15 cellular contexts compared by ENCODE assay signal in the genomic region with DNA sequence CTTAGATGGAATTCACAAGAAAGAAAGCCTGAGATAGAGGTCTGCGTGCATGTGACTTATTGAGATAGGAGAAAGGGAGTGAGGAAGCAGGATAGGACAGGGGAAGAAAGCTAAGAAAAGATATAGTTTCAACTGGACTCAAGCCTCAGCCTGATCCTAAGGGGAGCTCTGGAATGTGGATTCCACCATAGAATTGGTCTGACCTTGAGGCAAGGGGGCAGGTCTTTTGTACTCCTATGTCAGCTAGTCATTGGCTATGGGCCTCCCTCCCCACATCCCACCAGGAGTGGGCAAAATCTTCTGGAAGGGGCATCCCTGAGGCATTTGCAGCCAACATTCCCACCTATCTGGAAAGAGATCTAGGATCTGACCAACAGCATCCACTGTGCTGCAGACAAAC.
DNase-seq lines count a peak whose midpoint lies in the region; ATAC-seq, FAIRE-seq and TF ChIP-seq lines count a peak whose summit lies in the region.
"Had no signal": no experiment of that assay in that cellular context is flagged by ENCODE, and none has a peak within 500 bp of the region (broad histone marks: within the 10 kb centered on the region; RNA-seq: fewer than 3 reads in every experiment).

No MANE protein-coding gene starts in this region.

- H3K36me3 Mint-ChIP-seq in GM23338 (ENCODE audit: low read depth), result no peaks in the 10 kb centered on the region; the same call in 2 of the 3 replicates
- no peaks in the 10 kb centered on the region for H3K36me3 Mint-ChIP-seq in WTC11
- H3K36me3 Mint-ChIP-seq: CD4-positive, alpha-beta memory T cell had no signal

- CTCF ChIA-PET in WTC11 (lab: Charles Lee), result interaction anchor here (1.0 to 3.2 kb wide), 7 partner anchors 53 to 323 kb away, joined by 3 to 20 read pairs (median 4); partner anchors contain the start of gene HSPB8

- no peak overlapping the region for H2AFZ ChIP-seq in GM23338

- H3K4me3 Mint-ChIP-seq in GM23338 (no peak overlapping the region), WTC11 (no peak overlapping the region)
- H3K4me3 Mint-ChIP-seq: CD4-positive, alpha-beta memory T cell had no signal

- TF ChIP-seq CTCF in GM23338 (conservative IDR thresholded peaks at IDR 0.05; ENCODE audit: low read depth in 2 of 2), result no peak
- TF ChIP-seq CTCF in WTC11 (IDR thresholded peaks at IDR 0.05), result no peak

- 0 out of 2 replicates have a peak, but pooled peaks cover 8% of the 10 kb centered on the region for H3F3A ChIP-seq in GM23338 (replicated peaks; ENCODE audit: low read depth)

- FAIRE-seq in frontal cortex (lab: Jason Lieb, UNC), result no peak
- FAIRE-seq: A549, G401.6, GM12892 had no signal

- H3K9me3 ChIP-seq in iPS-18a (ENCODE audit: control insufficient read depth, low read depth, low read length), result no peaks in the 10 kb centered on the region
- H3K9me3 ChIP-seq: A549, BE2C had no signal

- H3K27me3 ChIP-seq in GM23338 (ENCODE audit: insufficient read depth) (no peaks in the 10 kb centered on the region), iPS-18a (ENCODE audit: control insufficient read depth, insufficient read depth, low read length) (no peaks in the 10 kb centered on the region)
- H3K27me3 ChIP-seq: BE2C had no signal

- ATAC-seq in GM23338 (no peak), WTC11 (peak; percentile 36), GM19467 (IDR thresholded peaks at IDR 0.05; ENCODE audit: unreplicated experiment) (no peak), HG03571 (IDR thresholded peaks at IDR 0.05; ENCODE audit: unreplicated experiment) (no peak)
- ATAC-seq: A549 had no signal

- H3K4me1 ChIP-seq in GM23338 (ENCODE audit: insufficient read depth), result peaks cover 31% of the 10 kb centered on the region
- H3K4me1 ChIP-seq in iPS-18a (ENCODE audit: control insufficient read depth, low read depth, low read length), result peaks cover 49% of the 10 kb centered on the region
- H3K4me1 ChIP-seq: A549 had no signal

- 0 out of 2 replicates have a peak overlapping the region, but pooled peaks have one; percentile 6 for H3K4me2 ChIP-seq in GM23338
- H3K4me2 ChIP-seq: A549 had no signal

- peaks cover 46% of the 10 kb centered on the region for H3K4me1 Mint-ChIP-seq in GM23338
- peaks cover 66% of the 10 kb centered on the region for H3K4me1 Mint-ChIP-seq in WTC11
- H3K4me1 Mint-ChIP-seq: CD4-positive, alpha-beta memory T cell had no signal

- H4K20me1 ChIP-seq in GM23338 (replicated peaks; ENCODE audit: insufficient read depth), result no peaks in the 10 kb centered on the region

- peak overlapping the region; percentile 7; the same call in 1 of the 2 replicates for H3K27ac Mint-ChIP-seq in GM23338
- H3K27ac Mint-ChIP-seq in WTC11, result peak overlapping the region; percentile 57
- H3K27ac Mint-ChIP-seq: CD4-positive, alpha-beta memory T cell had no signal

- H3K4me3 ChIP-seq in GM23338 (no peak overlapping the region), iPS-18a (ENCODE audit: low read length) (no peak overlapping the region)
- H3K4me3 ChIP-seq: A549 had no signal

- peak; percentile 12 for DNase-seq in GM23338 (ENCODE audit: low spot score)
- DNase-seq in WTC11 (ENCODE audit: low spot score), result no peak
- DNase-seq in superior temporal gyrus (ENCODE audit: extremely low spot score), result no peak
- no peak for DNase-seq in frontal cortex (ENCODE audit: low spot score in 2 of 2)
- DNase-seq: BE2C; CD4-positive, alpha-beta memory T cell; DMS79; H7 had no signal

- H3K36me3 ChIP-seq in GM23338 (ENCODE audit: insufficient read depth) (no peaks in the 10 kb centered on the region), iPS-18a (ENCODE audit: control insufficient read depth, low read depth, low read length) (no peaks in the 10 kb centered on the region)
- H3K36me3 ChIP-seq: BE2C had no signal

- H3K9ac ChIP-seq in iPS-18a (ENCODE audit: low read length), result no peak overlapping the region

- no peaks in the 10 kb centered on the region for H3K79me2 ChIP-seq in GM23338 (replicated peaks; ENCODE audit: insufficient read depth)

- H3K27me3 Mint-ChIP-seq in GM23338 (ENCODE audit: insufficient read depth, low read depth, poor library complexity) (peaks cover 13% of the 10 kb centered on the region), WTC11 (ENCODE audit: low read depth) (peaks cover 3% of the 10 kb centered on the region)

- H3K27ac ChIP-seq in GM23338 (ENCODE audit: low read depth), result peak overlapping the region; percentile 48
- H3K27ac ChIP-seq in iPS-18a (ENCODE audit: low read length), result peak overlapping the region; percentile 60
- H3K27ac ChIP-seq: A549, C4-2B had no signal

- H3K9me3 Mint-ChIP-seq in GM23338 (no peaks in the 10 kb centered on the region), WTC11 (peaks cover 9% of the 10 kb centered on the region)

- H3K9me2 ChIP-seq in GM23338 (ENCODE audit: insufficient read depth), result peaks cover 14% of the 10 kb centered on the region

- POLR2A ChIA-PET in WTC11 (lab: Charles Lee), result interaction anchor here (0.7 kb wide), 1 partner anchor 10 kb away, joined by 3 read pairs; no protein-coding TSS in a partner anchor

TF ChIP-seq in GM23338, 12 proteins besides CTCF, POLR2A, EP300 and RAD21:
- TF ChIP-seq CREB1 (CRISPR knock-in tag; IDR thresholded peaks at IDR 0.05; ENCODE audit: low read depth) (no peak), ZNF114 (CRISPR knock-in tag; IDR thresholded peaks at IDR 0.05) (no peak), STAT1 (IDR thresholded peaks at IDR 0.05; ENCODE audit: unreplicated experiment) (no peak)
TF ChIP-seq in GM23338: peak in this region for 0.

TF ChIP-seq in WTC11, 78 proteins besides CTCF, POLR2A, EP300 and RAD21:
- TF ChIP-seq ELF4 (CRISPR knock-in tag; IDR thresholded peaks at IDR 0.05; ENCODE audit: low read depth), result no peak
- TF ChIP-seq IRF2 (CRISPR knock-in tag; IDR thresholded peaks at IDR 0.05; ENCODE audit: borderline replicate concordance, low read depth), result no peak
- TF ChIP-seq, protein P1, sequence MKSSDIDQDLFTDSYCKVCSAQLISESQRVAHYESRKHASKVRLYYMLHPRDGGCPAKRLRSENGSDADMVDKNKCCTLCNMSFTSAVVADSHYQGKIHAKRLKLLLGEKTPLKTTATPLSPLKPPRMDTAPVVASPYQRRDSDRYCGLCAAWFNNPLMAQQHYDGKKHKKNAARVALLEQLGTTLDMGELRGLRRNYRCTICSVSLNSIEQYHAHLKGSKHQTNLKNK (CRISPR knock-in tag; IDR thresholded peaks at IDR 0.05), result no peak
- no peak for TF ChIP-seq NFYB (CRISPR knock-in tag; conservative IDR thresholded peaks at IDR 0.05; ENCODE audit: low read depth)
- TF ChIP-seq KAT7 (CRISPR knock-in tag; IDR thresholded peaks at IDR 0.05; ENCODE audit: borderline replicate concordance), result no peak
